28 cellular contexts compared by ENCODE assay signal in the genomic region with DNA sequence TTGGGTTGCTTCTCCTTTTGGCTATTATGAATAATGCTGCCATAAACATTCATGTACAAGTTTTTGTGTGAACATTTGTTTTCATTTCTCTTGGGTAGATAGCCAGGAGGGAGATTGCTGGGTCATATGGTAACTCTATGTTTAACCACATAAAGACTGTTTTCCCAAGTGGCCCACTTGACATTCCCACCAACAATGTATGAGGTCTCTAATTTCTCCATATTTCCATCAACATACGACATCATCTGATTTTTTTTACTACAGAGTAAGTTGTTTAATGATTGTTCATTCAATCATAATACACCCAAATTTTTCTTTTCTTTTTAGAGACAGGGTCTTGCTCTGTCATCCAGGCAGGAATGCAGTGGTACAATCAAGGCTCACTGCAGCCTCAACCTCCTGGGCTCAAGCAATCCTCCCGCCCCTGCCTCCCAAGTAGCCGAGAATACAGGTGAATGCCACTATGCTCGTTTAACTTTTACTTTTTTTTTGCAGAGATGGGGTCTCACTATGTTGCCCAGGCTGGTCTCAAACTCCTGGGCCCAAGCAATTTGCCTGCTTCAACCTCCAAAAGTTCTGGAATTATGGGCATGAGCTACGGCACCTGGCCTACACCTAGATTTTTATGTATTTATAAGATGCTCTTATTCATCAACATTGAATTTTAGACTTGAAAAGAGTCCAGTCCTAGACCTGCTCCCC. TPM values are rescaled to one million over a fixed set of nuclear protein-coding genes. Genes with fewer than 3 reads are reported as not detected.
DNase-seq lines count a peak whose midpoint lies in the region; ATAC-seq, FAIRE-seq and TF ChIP-seq lines count a peak whose summit lies in the region.
"Had no signal": no experiment of that assay in that cellular context is flagged by ENCODE, and none has a peak within 500 bp of the region (broad histone marks: within the 10 kb centered on the region; RNA-seq: fewer than 3 reads in every experiment).

No MANE protein-coding gene starts in this region.

- intact Hi-C loops in activated naive CD4-positive, alpha-beta T cell treated with anti-CD3 and anti-CD28 coated beads for 36 hours (cut with micrococcal nuclease), result no loop called here
- intact Hi-C loops in Panc1 (cut with micrococcal nuclease; ENCODE audit: unreplicated experiment), result no loop called here
- intact Hi-C loops in sigmoid colon (cut with DNase I), result no loop called here
- intact Hi-C loops in pancreas (cut with DNase I), result no loop called here

- H3K4me1 Mint-ChIP-seq in activated naive CD4-positive, alpha-beta T cell treated with anti-CD3 and anti-CD28 coated beads for 36 hours (ENCODE audit: low read depth), result peaks cover 47% of the 10 kb centered on the region

- no peak for ATAC-seq in activated naive CD4-positive, alpha-beta T cell treated with anti-CD3 and anti-CD28 coated beads, Interleukin-2, amount 50 U/mL, for 72 hours
- ATAC-seq in Panc1 (no peak), pancreas (no peak), GM21390 (IDR thresholded peaks at IDR 0.05; ENCODE audit: unreplicated experiment) (no peak), HG02798 (IDR thresholded peaks at IDR 0.05; ENCODE audit: poor library complexity, unreplicated experiment) (no peak)
- ATAC-seq: activated CD8-positive, alpha-beta memory T cell treated with anti-CD3 and anti-CD28 coated beads, Interleukin-2, amount 10 ng/mL, durations not matched to agents 7 days and 5 days; PC-3; stimulated activated memory B cell treated with anti-CD40 and anti-IgM and Interleukin-4, amounts not matched to agents 10 μg/mL and 1 μg/mL and 100 μg/mL, for 72 hours had no signal

- POLR2A ChIA-PET in Panc1 (lab: Charles Lee), result interaction anchor here (0.6 to 0.7 kb wide), 2 partner anchors 22 to 233 kb away, joined by 4 to 9 read pairs; no protein-coding TSS in a partner anchor

- H3K36me3 ChIP-seq in Panc1 (ENCODE audit: control insufficient read depth, insufficient read depth, low read length) (no peaks in the 10 kb centered on the region), sigmoid colon (peaks cover 0 to 44% (median 3%) of the 10 kb centered on the region in 4 donors), pancreas (peaks cover 0 to 4% (median 0%) of the 10 kb centered on the region in 3 donors)
- H3K36me3 ChIP-seq: prostate gland had no signal

- no peak overlapping the region for H3K4me3 ChIP-seq in Panc1 (ENCODE audit: low read depth in 2 of 2, low read length in 2 of 2)
- no peak overlapping the region for H3K4me3 ChIP-seq in sigmoid colon
- no peak overlapping the region for H3K4me3 ChIP-seq in pancreas
- H3K4me3 ChIP-seq: prostate gland, vagina had no signal

- no peaks in the 10 kb centered on the region for H3K36me3 Mint-ChIP-seq in activated naive CD4-positive, alpha-beta T cell treated with anti-CD3 and anti-CD28 coated beads, Interleukin-2, amount 50 U/mL, for 72 hours
- peaks cover 17% of the 10 kb centered on the region for H3K36me3 Mint-ChIP-seq in activated naive CD4-positive, alpha-beta T cell treated with anti-CD3 and anti-CD28 coated beads for 36 hours (ENCODE audit: low read depth)

- H3K9me3 ChIP-seq in Panc1 (ENCODE audit: control insufficient read depth, insufficient read depth, low read depth, low read length) (no peaks in the 10 kb centered on the region), sigmoid colon (no peaks in the 10 kb centered on the region), pancreas (no peaks in the 10 kb centered on the region)
- H3K9me3 ChIP-seq: prostate gland, vagina had no signal

- peak overlapping the region; percentile 15 to 68 for H3K27ac Mint-ChIP-seq in activated naive CD4-positive, alpha-beta T cell treated with anti-CD3 and anti-CD28 coated beads, Interleukin-2, amount 50 U/mL, for 72 hours
- H3K27ac Mint-ChIP-seq in activated naive CD4-positive, alpha-beta T cell treated with anti-CD3 and anti-CD28 coated beads for 36 hours, result no peak overlapping the region
- H3K27ac Mint-ChIP-seq: activated CD4-positive, alpha-beta T cell treated with anti-CD3 and anti-CD28 coated beads, Interleukin-2, amount 10 ng/mL, durations not matched to agents 7 days and 5 days; activated CD8-positive, alpha-beta memory T cell treated with anti-CD3 and anti-CD28 coated beads, Interleukin-2, amount 10 ng/mL, durations not matched to agents 7 days and 5 days; stimulated activated memory B cell treated with anti-CD40 and anti-IgM and Interleukin-4, amounts not matched to agents 10 μg/mL and 1 μg/mL and 100 μg/mL, for 72 hours had no signal

- BruUV-seq in Panc1 (replicated peaks; lab: Mats Ljungman, UMichigan), result TSS peak; percentile 51

- DNase-seq in activated naive CD4-positive, alpha-beta T cell treated with anti-CD3 and anti-CD28 coated beads, Interleukin-2, amount 50 U/mL, for 72 hours (ENCODE audit: low spot score in 2 of 2), result no peak
- DNase-seq in activated naive CD4-positive, alpha-beta T cell treated with anti-CD3 and anti-CD28 coated beads for 36 hours, result no peak
- DNase-seq in Panc1 (ENCODE audit: low read depth, low spot score), result no peak
- peak; percentile 33 for DNase-seq in foreskin melanocyte
- peak; percentile 9 for DNase-seq in sigmoid colon
- DNase-seq in pancreas, result no peak
- DNase-seq: ACHN; activated CD4-positive, alpha-beta T cell treated with anti-CD3 and anti-CD28 coated beads, Interleukin-2, amount 10 ng/mL, durations not matched to agents 7 days and 5 days; activated CD8-positive, alpha-beta memory T cell treated with anti-CD3 and anti-CD28 coated beads, Interleukin-2, amount 10 ng/mL, durations not matched to agents 7 days and 5 days; activated effector memory CD4-positive, alpha-beta T cell treated with Interleukin-2 at 50 U/mL for 16 hours; C1 segment of cervical spinal cord; DMS53; GDM1; NCI-H187; PC-3; SHP77; stimulated activated CD4-positive, alpha-beta T cell treated with anti-CD3 and anti-CD28 coated beads, Interleukin-1b, Interleukin-23, amount 100 ng/mL, for 48 hours; SW 1271 had no signal

- no peak overlapping the region for H3K4me3 Mint-ChIP-seq in activated naive CD4-positive, alpha-beta T cell treated with anti-CD3 and anti-CD28 coated beads for 36 hours
- H3K4me3 Mint-ChIP-seq: activated CD4-positive, alpha-beta T cell treated with anti-CD3 and anti-CD28 coated beads, Interleukin-2, amount 10 ng/mL, durations not matched to agents 7 days and 5 days; activated CD8-positive, alpha-beta memory T cell treated with anti-CD3 and anti-CD28 coated beads, Interleukin-2, amount 10 ng/mL, durations not matched to agents 7 days and 5 days; stimulated activated memory B cell treated with anti-CD40 and anti-IgM and Interleukin-4, amounts not matched to agents 10 μg/mL and 1 μg/mL and 100 μg/mL, for 72 hours had no signal

- no peak for TF ChIP-seq EP300 in sigmoid colon (IDR thresholded peaks at IDR 0.05)

- TF ChIP-seq CTCF in Panc1 (IDR thresholded peaks at IDR 0.05), result no peak
- TF ChIP-seq CTCF in sigmoid colon (IDR thresholded peaks at IDR 0.05), result no peak
- no peak for TF ChIP-seq CTCF in pancreas (IDR thresholded peaks at IDR 0.05)

- FAIRE-seq in pancreas (lab: Jason Lieb, UNC), result no peak

- 92 to 93% methylated on average over 5 of the region's 5 CpGs for WGBS in sigmoid colon, 2 donors
- 93 to 94% methylated on average over 5 of the region's 5 CpGs for WGBS in pancreas, 2 donors

- no peaks in the 10 kb centered on the region for H3K9me3 Mint-ChIP-seq in activated naive CD4-positive, alpha-beta T cell treated with anti-CD3 and anti-CD28 coated beads, Interleukin-2, amount 50 U/mL, for 72 hours
- H3K9me3 Mint-ChIP-seq in activated naive CD4-positive, alpha-beta T cell treated with anti-CD3 and anti-CD28 coated beads for 36 hours, result no peaks in the 10 kb centered on the region
- H3K9me3 Mint-ChIP-seq: activated CD4-positive, alpha-beta T cell treated with anti-CD3 and anti-CD28 coated beads, Interleukin-2, amount 10 ng/mL, durations not matched to agents 7 days and 5 days; neural crest cell; stimulated activated memory B cell treated with anti-CD40 and anti-IgM and Interleukin-4, amounts not matched to agents 10 μg/mL and 1 μg/mL and 100 μg/mL, for 72 hours had no signal

- TF ChIP-seq POLR2A in sigmoid colon (IDR thresholded peaks at IDR 0.05), result no peak

- H3K4me1 ChIP-seq in Panc1 (ENCODE audit: control insufficient read depth, insufficient read depth, low read length) (no peaks in the 10 kb centered on the region), sigmoid colon (peaks cover 0 to 63% (median 53%) of the 10 kb centered on the region in 4 donors), pancreas (peaks cover 0 to 6% (median 0%) of the 10 kb centered on the region in 3 donors)

- no peaks in the 10 kb centered on the region for H3K27me3 ChIP-seq in Panc1 (ENCODE audit: control insufficient read depth, insufficient read depth, low read length)
- H3K27me3 ChIP-seq in sigmoid colon, result no peaks in the 10 kb centered on the region
- H3K27me3 ChIP-seq in pancreas, result no peaks in the 10 kb centered on the region
- H3K27me3 ChIP-seq: dorsolateral prefrontal cortex, vagina had no signal

- in situ Hi-C loops in Panc1 (cut with HindIII; ENCODE audit: low pct_unique_long_range_greater_than_20kb, low sequenced_read_pairs), result no loop called here

- H3K27me3 Mint-ChIP-seq in activated naive CD4-positive, alpha-beta T cell treated with anti-CD3 and anti-CD28 coated beads for 36 hours (ENCODE audit: low read depth), result no peaks in the 10 kb centered on the region
- H3K27me3 Mint-ChIP-seq: activated CD4-positive, alpha-beta T cell treated with anti-CD3 and anti-CD28 coated beads, Interleukin-2, amount 10 ng/mL, durations not matched to agents 7 days and 5 days; activated CD8-positive, alpha-beta memory T cell treated with anti-CD3 and anti-CD28 coated beads, Interleukin-2, amount 10 ng/mL, durations not matched to agents 7 days and 5 days; stimulated activated memory B cell treated with anti-CD40 and anti-IgM and Interleukin-4, amounts not matched to agents 10 μg/mL and 1 μg/mL and 100 μg/mL, for 72 hours had no signal

- no peak overlapping the region for H3K27ac ChIP-seq in Panc1 (ENCODE audit: low read length)
- no peak overlapping the region for H3K27ac ChIP-seq in sigmoid colon
- no peak overlapping the region for H3K27ac ChIP-seq in pancreas
- H3K27ac ChIP-seq: KMS-11, prostate gland, vagina had no signal

- CTCF ChIA-PET in activated naive CD4-positive, alpha-beta T cell treated with anti-CD3 and anti-CD28 coated beads for 36 hours (lab: Charles Lee), result no interaction called here
- CTCF ChIA-PET in Panc1 (lab: Charles Lee), result no interaction called here

RNA-seq across cellular contexts. Expression of a gene that starts 6.8 kb away (rescaled TPM):
- 10 to 100 TPM; 26.2 to 26.9 TPM for total RNA-seq in activated naive CD4-positive, alpha-beta T cell treated with anti-CD3 and anti-CD28 coated beads, Interleukin-2, amount 50 U/mL, for 72 hours
- total RNA-seq in activated naive CD4-positive, alpha-beta T cell treated with anti-CD3 and anti-CD28 coated beads for 36 hours, result 10 to 100 TPM; 18.3 to 20.3 TPM
- 39.8 TPM for total RNA-seq in Panc1 (2021; ENCODE audit: unreplicated experiment)
- 38.4 TPM for polyA plus RNA-seq in Panc1 (2012; ENCODE audit: insufficient read length)
- total RNA-seq in sigmoid colon, result 10 to 100 TPM; 29.1 to 37.1 (median 33.7) TPM
- polyA plus RNA-seq in sigmoid colon, result 10 to 100 TPM; 13.8 to 27.1 (median 21.0) TPM
- total RNA-seq in pancreas, result 10 to 100 TPM; 12.0 to 28.5 (median 17.1) TPM
- polyA plus RNA-seq in pancreas, result 10 to 100 TPM; 11.2 to 13.3 TPM

RNA-seq across cellular contexts. Expression of a gene that starts 20.1 kb away (rescaled TPM):
- total RNA-seq in activated naive CD4-positive, alpha-beta T cell treated with anti-CD3 and anti-CD28 coated beads, Interleukin-2, amount 50 U/mL, for 72 hours, result under 1 TPM; 0.25 to 0.32 TPM
- not detected for total RNA-seq in activated naive CD4-positive, alpha-beta T cell treated with anti-CD3 and anti-CD28 coated beads for 36 hours
- total RNA-seq in Panc1 (2021; ENCODE audit: unreplicated experiment), result not detected
- polyA plus RNA-seq in Panc1 (2012; ENCODE audit: insufficient read length), result 0.24 TPM
- 1 to 10 TPM in 1 of 4 donors, under 1 TPM in 2, not detected in 1; 0.27 to 1.1 (median 0.99) TPM for total RNA-seq in sigmoid colon
- polyA plus RNA-seq in sigmoid colon, result under 1 TPM in 1 of 3 donors, not detected in 2; 0.16 TPM
- total RNA-seq in pancreas, result not detected
- not detected for polyA plus RNA-seq in pancreas
- total RNA-seq: HT1080, PC-3, prostate gland, skeletal muscle tissue, vagina had no signal

RNA-seq across cellular contexts. Expression of a gene that starts 23.5 kb away (rescaled TPM):
- under 1 TPM; 0.30 to 0.49 TPM for total RNA-seq in activated naive CD4-positive, alpha-beta T cell treated with anti-CD3 and anti-CD28 coated beads, Interleukin-2, amount 50 U/mL, for 72 hours
- under 1 TPM; 0.33 to 0.37 TPM for total RNA-seq in activated naive CD4-positive, alpha-beta T cell treated with anti-CD3 and anti-CD28 coated beads for 36 hours
- 2.2 TPM for total RNA-seq in Panc1 (2021; ENCODE audit: unreplicated experiment)
- polyA plus RNA-seq in Panc1 (2012; ENCODE audit: insufficient read length), result 2.8 TPM
- total RNA-seq in sigmoid colon, result 1 to 10 TPM in 3 of 4 donors, under 1 TPM in 1; 0.95 to 5.0 (median 4.1) TPM
- 1 to 10 TPM in 1 of 3 donors, under 1 TPM in 1, not detected in 1; 0.60 to 3.5 TPM for polyA plus RNA-seq in sigmoid colon
- 1 to 10 TPM in 1 of 6 donors, under 1 TPM in 5; 0.55 to 1.4 (median 0.62) TPM for total RNA-seq in pancreas
- 1 to 10 TPM; 1.6 to 2.0 TPM for polyA plus RNA-seq in pancreas

RNA-seq across cellular contexts. Expression of a gene that starts 34.2 kb away (rescaled TPM):
- total RNA-seq in activated naive CD4-positive, alpha-beta T cell treated with anti-CD3 and anti-CD28 coated beads, Interleukin-2, amount 50 U/mL, for 72 hours, result 100 to 1,000 TPM; 101 to 133 TPM
- 10 to 100 TPM; 93.5 to 97.7 TPM for total RNA-seq in activated naive CD4-positive, alpha-beta T cell treated with anti-CD3 and anti-CD28 coated beads for 36 hours
- total RNA-seq in Panc1 (2021; ENCODE audit: unreplicated experiment), result 12.5 TPM
- polyA plus RNA-seq in Panc1 (2012; ENCODE audit: insufficient read length), result 6.9 TPM
- 10 to 100 TPM; 28.5 to 74.2 (median 55.7) TPM for total RNA-seq in sigmoid colon
- 10 to 100 TPM; 15.6 to 92.6 (median 22.9) TPM for polyA plus RNA-seq in sigmoid colon
- 10 to 100 TPM; 17.7 to 63.9 (median 28.8) TPM for total RNA-seq in pancreas
- 10 to 100 TPM; 72.9 to 86.2 TPM for polyA plus RNA-seq in pancreas

RNA-seq across cellular contexts. Expression of a gene that starts 55.8 kb away (rescaled TPM):
- 10 to 100 TPM; 29.9 to 31.6 TPM for total RNA-seq in activated naive CD4-positive, alpha-beta T cell treated with anti-CD3 and anti-CD28 coated beads, Interleukin-2, amount 50 U/mL, for 72 hours
- total RNA-seq in activated naive CD4-positive, alpha-beta T cell treated with anti-CD3 and anti-CD28 coated beads for 36 hours, result 10 to 100 TPM; 25.6 to 27.4 TPM
- 28.4 TPM for total RNA-seq in Panc1 (2021; ENCODE audit: unreplicated experiment)
- polyA plus RNA-seq in Panc1 (2012; ENCODE audit: insufficient read length), result 29.6 TPM
- total RNA-seq in sigmoid colon, result 10 to 100 TPM in 2 of 4 donors, 1 to 10 TPM in 2; 9.9 to 14.3 (median 10.8) TPM
- polyA plus RNA-seq in sigmoid colon, result 10 to 100 TPM; 25.2 to 57.5 (median 44.9) TPM
- 10 to 100 TPM; 22.4 to 46.7 (median 31.4) TPM for total RNA-seq in pancreas
- polyA plus RNA-seq in pancreas, result 10 to 100 TPM; 35.9 to 38.1 TPM

Comparison
In these comparisons a context has a peak if more than half of its experiments do, and no peak if none do; other contexts are left out.
1. DNase-seq: peak in foreskin melanocyte (single experiment) and sigmoid colon (single experiment); none in activated naive CD4-positive, alpha-beta T cell treated with anti-CD3 and anti-CD28 coated beads, Interleukin-2, amount 50 U/mL, for 72 hours (0 of 2), activated naive CD4-positive, alpha-beta T cell treated with anti-CD3 and anti-CD28 coated beads for 36 hours (single experiment), Panc1 (single experiment) and pancreas (0 of 6).